1 cellular context compared by ENCODE assay signal in genomic region chr1:84690397-84691138, GRCh38.
TF ChIP-seq lines count a peak whose summit lies in the region.

TSS of gene SSX2IP (minus strand) at chr1:84690461. CDS start at chr1:84671219, 19,242 bp downstream.

TF ChIP-seq in HepG2, 621 proteins besides CTCF, POLR2A, EP300 and RAD21 (continued from another document and continues in another):
- peak; percentile 2; the same call in 1 of the 2 replicates for TF ChIP-seq ZFY (CRISPR knock-in tag; IDR thresholded peaks at IDR 0.05)
- peak; percentile 67 for TF ChIP-seq TFDP2 (CRISPR knock-in tag; IDR thresholded peaks at IDR 0.05)
- TF ChIP-seq RFXANK (CRISPR knock-in tag; IDR thresholded peaks at IDR 0.05), result no peak
- 0 out of 2 replicates have a peak, but pooled peaks have one; percentile 60 for TF ChIP-seq E2F1 (CRISPR knock-in tag; IDR thresholded peaks at IDR 0.05)
- no peak for TF ChIP-seq ZNF816 (CRISPR knock-in tag; IDR thresholded peaks at IDR 0.05; ENCODE audit: borderline replicate concordance)
- TF ChIP-seq GATAD2A (CRISPR knock-in tag; IDR thresholded peaks at IDR 0.05), result no peak
- no peak; the same call in 1 of the 2 replicates for TF ChIP-seq ETV5 (CRISPR knock-in tag; IDR thresholded peaks at IDR 0.05; ENCODE audit: borderline replicate concordance)
- TF ChIP-seq ZNF883 (CRISPR knock-in tag; IDR thresholded peaks at IDR 0.05; ENCODE audit: not compliant biosample characterization), result peak; percentile 14
- no peak for TF ChIP-seq ZNF781 (CRISPR knock-in tag; IDR thresholded peaks at IDR 0.05; ENCODE audit: borderline replicate concordance, not compliant biosample characterization)
- no peak for TF ChIP-seq ZBTB38 (CRISPR knock-in tag; IDR thresholded peaks at IDR 0.05)
- TF ChIP-seq SP4 (CRISPR knock-in tag; IDR thresholded peaks at IDR 0.05), result peak; percentile 54; the same call in 1 of the 2 replicates
- TF ChIP-seq ZNF431 (CRISPR knock-in tag; IDR thresholded peaks at IDR 0.05; ENCODE audit: borderline replicate concordance, low read depth), result peak; percentile 71; the same call in 1 of the 2 replicates
- peak; percentile 55; the same call in 1 of the 2 replicates for TF ChIP-seq ISL2 (CRISPR knock-in tag; IDR thresholded peaks at IDR 0.05)
- no peak for TF ChIP-seq EHMT2 (IDR thresholded peaks at IDR 0.05; ENCODE audit: borderline replicate concordance, low read depth, low read length)
- TF ChIP-seq ZNF546 (CRISPR knock-in tag; conservative IDR thresholded peaks at IDR 0.05), result peak; percentile 49; the same call in 1 of the 2 replicates
- peak; percentile 78 for TF ChIP-seq RFX3 (CRISPR knock-in tag; IDR thresholded peaks at IDR 0.05)
- no peak for TF ChIP-seq POLR2AphosphoS2 (IDR thresholded peaks at IDR 0.05; ENCODE audit: low read depth, low read length)
- TF ChIP-seq U2AF1 (optimal IDR thresholded peaks at IDR 0.05; ENCODE audit: low read depth, low read length), result peak; percentile 45
- no peak for TF ChIP-seq GTF3A (CRISPR knock-in tag; conservative IDR thresholded peaks at IDR 0.05)
- TF ChIP-seq ELF4 (CRISPR knock-in tag; IDR thresholded peaks at IDR 0.05; ENCODE audit: borderline replicate concordance), result no peak
- peak; percentile 45; the same call in 1 of the 2 replicates for TF ChIP-seq POLR2AphosphoS5 (IDR thresholded peaks at IDR 0.05; ENCODE audit: low read depth, low read length)
- TF ChIP-seq GABPB1 (CRISPR knock-in tag; IDR thresholded peaks at IDR 0.05), result peak; percentile 34; the same call in 1 of the 2 replicates
- no peak for TF ChIP-seq TRIM24 (CRISPR knock-in tag; IDR thresholded peaks at IDR 0.05)
- peak; percentile 62; the same call in 1 of the 2 replicates for TF ChIP-seq ZMYM4 (CRISPR knock-in tag; IDR thresholded peaks at IDR 0.05)
- no peak for TF ChIP-seq SKI (IDR thresholded peaks at IDR 0.05; ENCODE audit: partially characterized antibody)
- no peak for TF ChIP-seq ELK4 (CRISPR knock-in tag; IDR thresholded peaks at IDR 0.05; ENCODE audit: borderline replicate concordance)
- peak; percentile 43; the same call in 1 of the 2 replicates for TF ChIP-seq GMEB1 (CRISPR knock-in tag; IDR thresholded peaks at IDR 0.05; ENCODE audit: borderline replicate concordance)
- TF ChIP-seq JUND (CRISPR knock-in tag; IDR thresholded peaks at IDR 0.05), result no peak
- no peak for TF ChIP-seq ZBTB4 (CRISPR knock-in tag; IDR thresholded peaks at IDR 0.05; ENCODE audit: borderline replicate concordance)
- no peak for TF ChIP-seq TCF7 (IDR thresholded peaks at IDR 0.05; ENCODE audit: low read depth)
- TF ChIP-seq ARNT2 (CRISPR knock-in tag; IDR thresholded peaks at IDR 0.05; ENCODE audit: low read depth), result no peak
- no peak for TF ChIP-seq ZNF775 (CRISPR knock-in tag; IDR thresholded peaks at IDR 0.05; ENCODE audit: borderline replicate concordance)
- TF ChIP-seq SP1 (IDR thresholded peaks at IDR 0.05), result no peak
- TF ChIP-seq SP1 (CRISPR knock-in tag; IDR thresholded peaks at IDR 0.05), result no peak
- TF ChIP-seq SOX5 (CRISPR knock-in tag; IDR thresholded peaks at IDR 0.05; ENCODE audit: borderline replicate concordance), result 0 out of 2 replicates have a peak, but pooled peaks have one; percentile 16
- TF ChIP-seq MXD1 (CRISPR knock-in tag; IDR thresholded peaks at IDR 0.05), result peak; percentile 55
- no peak for TF ChIP-seq ZSCAN5A (CRISPR knock-in tag; IDR thresholded peaks at IDR 0.05; ENCODE audit: borderline replicate concordance)
- peak; percentile 76 for TF ChIP-seq PRDM15 (CRISPR knock-in tag; IDR thresholded peaks at IDR 0.05)
- peak; percentile 30; the same call in 1 of the 2 replicates for TF ChIP-seq PATZ1 (CRISPR knock-in tag; IDR thresholded peaks at IDR 0.05)
- 0 out of 2 replicates have a peak, but pooled peaks have one; percentile 32 for TF ChIP-seq PAXIP1 (CRISPR knock-in tag; conservative IDR thresholded peaks at IDR 0.05)
- peak; percentile 82 for TF ChIP-seq ASH2L (IDR thresholded peaks at IDR 0.05; ENCODE audit: insufficient read length, low read depth, low read length)
- TF ChIP-seq ZNF225 (CRISPR knock-in tag; IDR thresholded peaks at IDR 0.05), result no peak
